8 cellular contexts compared by ENCODE assay signal in genomic region chr2:188979119-188979729, GRCh38. TPM values are rescaled to one million over a fixed set of nuclear protein-coding genes. Genes with fewer than 3 reads are reported as not detected.
DNase-seq lines count a peak whose midpoint lies in the region; ATAC-seq, FAIRE-seq and TF ChIP-seq lines count a peak whose summit lies in the region.

No MANE protein-coding gene starts in this region.

- CTCF ChIA-PET in CD4-positive, alpha-beta memory T cell (lab: Charles Lee; ENCODE audit: partially characterized antibody) = no interaction called here
- CTCF ChIA-PET in activated CD4-positive, alpha-beta T cell treated with anti-CD3 and anti-CD28 coated beads, Interleukin-2, amount 10 ng/mL, durations not matched to agents 7 days and 5 days (lab: Charles Lee) = no interaction called here

- H3K9me3 ChIP-seq in SK-N-MC (ENCODE audit: low read depth, low read length) = no peaks in the 10 kb centered on the region
- no peaks in the 10 kb centered on the region for H3K9me3 ChIP-seq in CD4-positive, alpha-beta memory T cell (ENCODE audit: control insufficient read depth in 1 of 2, low read length in 2 of 2)

- H3K27ac ChIP-seq in SK-N-MC = peak overlapping the region; percentile 99
- H3K27ac ChIP-seq in CD4-positive, alpha-beta memory T cell (ENCODE audit: low read depth, low read length) = no peak overlapping the region

- POLR2A ChIA-PET in CD4-positive, alpha-beta memory T cell (lab: Charles Lee; ENCODE audit: partially characterized antibody) = no interaction called here
- POLR2A ChIA-PET in activated CD4-positive, alpha-beta T cell treated with anti-CD3 and anti-CD28 coated beads, Interleukin-2, amount 10 ng/mL, durations not matched to agents 7 days and 5 days (lab: Charles Lee) = no interaction called here

- TF ChIP-seq CTCF in osteocyte (IDR thresholded peaks at IDR 0.05) = no peak

- intact Hi-C loops in CD4-positive, alpha-beta memory T cell (cut with micrococcal nuclease) = no loop called here

- H3K36me3 ChIP-seq in SK-N-MC (ENCODE audit: insufficient read depth, low read length) = no peaks in the 10 kb centered on the region
- H3K36me3 ChIP-seq in CD4-positive, alpha-beta memory T cell (ENCODE audit: insufficient read depth, low read length) = no peaks in the 10 kb centered on the region

- peak overlapping the region; percentile 90 for H3K4me3 ChIP-seq in SK-N-MC
- no peak overlapping the region for H3K4me3 ChIP-seq in CD4-positive, alpha-beta memory T cell (ENCODE audit: low read length in 2 of 2)

- no peaks in the 10 kb centered on the region for H3K4me1 ChIP-seq in CD4-positive, alpha-beta memory T cell (ENCODE audit: insufficient read depth, low read length)

- H3K36me3 Mint-ChIP-seq in osteocyte (ENCODE audit: unreplicated experiment) = peaks cover 47% of the 10 kb centered on the region
- no peaks in the 10 kb centered on the region for H3K36me3 Mint-ChIP-seq in CD4-positive, alpha-beta memory T cell
- H3K36me3 Mint-ChIP-seq in activated CD4-positive, alpha-beta T cell treated with anti-CD3 and anti-CD28 coated beads, Interleukin-2, amount 10 ng/mL, durations not matched to agents 7 days and 5 days (ENCODE audit: low read depth) = no peaks in the 10 kb centered on the region

- DNase-seq in H54 (ENCODE audit: insufficient read length, low spot score) = no peak
- no peak for DNase-seq in SK-N-MC (ENCODE audit: low read depth, low spot score)
- DNase-seq in osteocyte (ENCODE audit: extremely low spot score, unreplicated experiment) = no peak
- DNase-seq in CD4-positive, alpha-beta memory T cell = no peak
- DNase-seq in GM12891 (ENCODE audit: insufficient read length, low spot score) = no peak
- DNase-seq in stimulated activated CD4-positive, alpha-beta T cell treated with anti-CD3 and anti-CD28 coated beads, Interleukin-2, amount 100 ng/mL, for 48 hours = no peak
- no peak for DNase-seq in activated CD4-positive, alpha-beta T cell treated with anti-CD3 and anti-CD28 coated beads, Interleukin-2, amount 10 ng/mL, durations not matched to agents 7 days and 5 days

- ATAC-seq in GM18520 (IDR thresholded peaks at IDR 0.05; ENCODE audit: unreplicated experiment) = peak; percentile 7

- TF ChIP-seq POLR2A in H54 (IDR thresholded peaks at IDR 0.05; ENCODE audit: low read depth, low read length) (no peak), GM12891 (IDR thresholded peaks at IDR 0.05; ENCODE audit: low read depth, low read length) (no peak)

- FAIRE-seq in H54 (lab: Jason Lieb, UNC) (peak; percentile 77), GM12891 (lab: Jason Lieb, UNC) (no peak)

- peak overlapping the region; percentile 75 for H3K9ac ChIP-seq in SK-N-MC (ENCODE audit: insufficient read length)

- peaks cover 55% of the 10 kb centered on the region for H3K4me1 Mint-ChIP-seq in osteocyte (ENCODE audit: unreplicated experiment)
- peaks cover 0 to 7% (median 4%) of the 10 kb centered on the region in 4 donors for H3K4me1 Mint-ChIP-seq in CD4-positive, alpha-beta memory T cell
- peaks cover 3% of the 10 kb centered on the region for H3K4me1 Mint-ChIP-seq in activated CD4-positive, alpha-beta T cell treated with anti-CD3 and anti-CD28 coated beads, Interleukin-2, amount 10 ng/mL, durations not matched to agents 7 days and 5 days

- no peaks in the 10 kb centered on the region for H3K27me3 Mint-ChIP-seq in osteocyte (ENCODE audit: unreplicated experiment)
- no peaks in the 10 kb centered on the region for H3K27me3 Mint-ChIP-seq in CD4-positive, alpha-beta memory T cell
- peaks cover 7% of the 10 kb centered on the region for H3K27me3 Mint-ChIP-seq in activated CD4-positive, alpha-beta T cell treated with anti-CD3 and anti-CD28 coated beads, Interleukin-2, amount 10 ng/mL, durations not matched to agents 7 days and 5 days

- peak overlapping the region; percentile 97 for H3K4me3 Mint-ChIP-seq in osteocyte (ENCODE audit: unreplicated experiment)
- H3K4me3 Mint-ChIP-seq in CD4-positive, alpha-beta memory T cell = no peak overlapping the region
- no peak overlapping the region for H3K4me3 Mint-ChIP-seq in activated CD4-positive, alpha-beta T cell treated with anti-CD3 and anti-CD28 coated beads, Interleukin-2, amount 10 ng/mL, durations not matched to agents 7 days and 5 days

- H3K27me3 ChIP-seq in CD4-positive, alpha-beta memory T cell (ENCODE audit: insufficient read depth, low read length) = no peaks in the 10 kb centered on the region

- no peaks in the 10 kb centered on the region for H3K9me3 Mint-ChIP-seq in osteocyte (ENCODE audit: unreplicated experiment)
- no peaks in the 10 kb centered on the region for H3K9me3 Mint-ChIP-seq in CD4-positive, alpha-beta memory T cell
- H3K9me3 Mint-ChIP-seq in activated CD4-positive, alpha-beta T cell treated with anti-CD3 and anti-CD28 coated beads, Interleukin-2, amount 10 ng/mL, durations not matched to agents 7 days and 5 days = no peaks in the 10 kb centered on the region

- peak overlapping the region; percentile 95 for H3K27ac Mint-ChIP-seq in osteocyte (ENCODE audit: unreplicated experiment)
- no peak overlapping the region for H3K27ac Mint-ChIP-seq in CD4-positive, alpha-beta memory T cell
- H3K27ac Mint-ChIP-seq in activated CD4-positive, alpha-beta T cell treated with anti-CD3 and anti-CD28 coated beads, Interleukin-2, amount 10 ng/mL, durations not matched to agents 7 days and 5 days = no peak overlapping the region

TF ChIP-seq in GM12891, 5 proteins besides CTCF, POLR2A, EP300 and RAD21:
- TF ChIP-seq SPI1 (IDR thresholded peaks at IDR 0.05; ENCODE audit: low read depth, low read length) (no peak), POU2F2 (IDR thresholded peaks at IDR 0.05; ENCODE audit: low read depth, low read length) (no peak), TAF1 (IDR thresholded peaks at IDR 0.05; ENCODE audit: low read depth, low read length) (no peak), PAX5 (IDR thresholded peaks at IDR 0.05; ENCODE audit: insufficient read depth, low read length, severe bottlenecking) (no peak), POLR2AphosphoS5 (IDR thresholded peaks at IDR 0.05; ENCODE audit: low read depth, low read length) (no peak)

RNA-seq across cellular contexts. Expression of gene COL3A1, which starts 5.1 kb away (rescaled TPM):
- 7,546 and 8,171 TPM in 2 replicates for total RNA-seq in osteocyte
- total RNA-seq in CD4-positive, alpha-beta memory T cell = not detected
- not detected for polyA plus RNA-seq in CD4-positive, alpha-beta memory T cell
- 0.33 TPM for polyA plus RNA-seq in GM12891 (2012; ENCODE audit: low read depth, missing spikeins)
- not detected for total RNA-seq in activated CD4-positive, alpha-beta T cell treated with anti-CD3 and anti-CD28 coated beads, Interleukin-2, amount 10 ng/mL, durations not matched to agents 7 days and 5 days

Comparison
In these comparisons a context has a peak if more than half of its experiments do, and no peak if none do; other contexts are left out.
1. RNA of gene COL3A1, which starts 5.1 kb away (total RNA-seq): 7,546 to 8,171 TPM in osteocyte; not detected in CD4-positive, alpha-beta memory T cell and not detected in activated CD4-positive, alpha-beta T cell treated with anti-CD3 and anti-CD28 coated beads, Interleukin-2, amount 10 ng/mL, durations not matched to agents 7 days and 5 days; every median in the first group is over 1,000 times any median in the second.